18 cellular contexts compared by ENCODE assay signal in the genomic region with DNA sequence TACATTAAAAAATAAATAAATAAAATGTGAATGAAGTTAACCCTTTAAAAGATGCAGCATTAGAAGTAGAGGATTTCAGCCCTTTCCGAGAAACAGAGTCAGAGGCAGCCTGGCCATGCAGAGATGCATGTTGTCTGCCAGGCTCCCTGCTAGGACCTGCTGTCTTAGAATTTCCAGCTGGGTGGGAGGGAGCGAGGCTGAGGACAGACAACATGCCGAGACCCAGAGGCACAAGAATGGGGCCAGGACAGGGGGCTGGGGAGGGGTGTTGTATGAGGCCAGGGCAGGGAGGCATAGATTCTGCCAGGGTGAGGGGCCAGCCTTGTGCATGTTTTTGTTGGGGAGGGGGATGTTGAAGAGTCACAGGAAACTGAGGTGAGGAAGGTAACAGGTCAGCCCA.
A peak's percentile ranks its signal among the peaks of the same experiment; 100 is the strongest.
DNase-seq lines count a peak whose midpoint lies in the region; ATAC-seq and TF ChIP-seq lines count a peak whose summit lies in the region.
"Had no signal": no experiment of that assay in that cellular context is flagged by ENCODE, and none has a peak within 500 bp of the region (broad histone marks: within the 10 kb centered on the region; RNA-seq: fewer than 3 reads in every experiment).

No MANE protein-coding gene starts in this region.

- no peak overlapping the region for H2AFZ ChIP-seq in neuronal stem cell (ENCODE audit: low read length)

- H2AK5ac ChIP-seq in neuronal stem cell (ENCODE audit: low read depth, low read length), result peak overlapping the region; percentile 59

- H2BK5ac ChIP-seq in neuronal stem cell (ENCODE audit: low read length), result no peak overlapping the region

- no peaks in the 10 kb centered on the region for H3K79me1 ChIP-seq in neuronal stem cell (ENCODE audit: low read depth, low read length)

- TF ChIP-seq CTCF in cardiac muscle cell (IDR thresholded peaks at IDR 0.05; ENCODE audit: low read depth, low read length), result no peak
- no peak for TF ChIP-seq CTCF in brain (conservative IDR thresholded peaks at IDR 0.05)
- TF ChIP-seq CTCF in nephron (IDR thresholded peaks at IDR 0.05; ENCODE audit: unreplicated experiment in 3 of 3), result no peak
- no peak for TF ChIP-seq CTCF in adrenal gland (IDR thresholded peaks at IDR 0.05)

- peak overlapping the region in 3 of 5 experiments; percentile 59 to 98 (median 67) for H3K27ac Mint-ChIP-seq in brain
- H3K27ac Mint-ChIP-seq in nephron, result peak overlapping the region in 2 of 3 experiments; percentile 21 to 69
- H3K27ac Mint-ChIP-seq: GM23338, HFFc6 had no signal

- H3K4me1 ChIP-seq in cardiac muscle cell (ENCODE audit: low read depth) (peaks cover 46% of the 10 kb centered on the region), right cardiac atrium (ENCODE audit: control insufficient read depth, insufficient read depth, low read length) (peaks cover 6% of the 10 kb centered on the region), neuronal stem cell (ENCODE audit: control insufficient read depth in 2 of 2, insufficient read depth in 1 of 2, low read depth in 1 of 2, low read length in 2 of 2) (peaks cover 33 to 35% of the 10 kb centered on the region in 2 donors), adrenal gland (replicated peaks in 1 of 2) (no peaks in the 10 kb centered on the region)

- H3K27ac ChIP-seq in cardiac muscle cell (peak overlapping the region; percentile 100), right cardiac atrium (ENCODE audit: low read length) (no peak overlapping the region), neuronal stem cell (replicated peaks; ENCODE audit: low read length) (no peak overlapping the region), adrenal gland (no peak overlapping the region)

- H3K4me3 ChIP-seq in cardiac muscle cell, result no peak overlapping the region
- H3K4me3 ChIP-seq in right cardiac atrium (ENCODE audit: low read length), result no peak overlapping the region
- no peak overlapping the region for H3K4me3 ChIP-seq in neuronal stem cell (ENCODE audit: low read length in 2 of 2)
- no peak overlapping the region for H3K4me3 ChIP-seq in adrenal gland
- H3K4me3 ChIP-seq: GM23338 had no signal

- no peak overlapping the region for H3K9ac ChIP-seq in neuronal stem cell (ENCODE audit: low read depth, low read length, poor library complexity)

- no peak for TF ChIP-seq POLR2A in adrenal gland (IDR thresholded peaks at IDR 0.05)

- H3K14ac ChIP-seq in neuronal stem cell (ENCODE audit: low read length), result no peak overlapping the region

- H3K9me3 ChIP-seq in cardiac muscle cell (ENCODE audit: low read depth) (no peaks in the 10 kb centered on the region), right cardiac atrium (ENCODE audit: control insufficient read depth, low read length) (no peaks in the 10 kb centered on the region), neuronal stem cell (replicated peaks in 1 of 2; ENCODE audit: control insufficient read depth in 2 of 2, insufficient read depth in 1 of 2, low read depth in 1 of 2, low read length in 2 of 2) (peaks cover 0 to 2% of the 10 kb centered on the region in 2 donors), adrenal gland (replicated peaks in 1 of 3) (no peaks in the 10 kb centered on the region)

- peaks cover 75% of the 10 kb centered on the region for H3K4me1 Mint-ChIP-seq in brain
- H3K4me1 Mint-ChIP-seq in nephron, result peaks cover 27% of the 10 kb centered on the region

- H3K18ac ChIP-seq in neuronal stem cell (ENCODE audit: low read length), result peak overlapping the region; percentile 73

- H2BK12ac ChIP-seq in neuronal stem cell (ENCODE audit: low read length), result no peak overlapping the region

- no peak overlapping the region for H4K91ac ChIP-seq in neuronal stem cell (ENCODE audit: low read depth, low read length, poor library complexity)

- H3K4me3 Mint-ChIP-seq in brain, result no peak overlapping the region
- H3K4me3 Mint-ChIP-seq in nephron, result no peak overlapping the region
- H3K4me3 Mint-ChIP-seq: CD4-positive, alpha-beta memory T cell; GM23338; HFFc6 had no signal

- H4K8ac ChIP-seq in neuronal stem cell (ENCODE audit: low read depth, low read length), result no peak overlapping the region

- H3K36me3 Mint-ChIP-seq in brain, result no peaks in the 10 kb centered on the region
- H3K36me3 Mint-ChIP-seq in nephron (ENCODE audit: low read depth), result no peaks in the 10 kb centered on the region
- H3K36me3 Mint-ChIP-seq: CD4-positive, alpha-beta memory T cell had no signal

- DNase-seq in cardiac muscle cell (ENCODE audit: low read depth in 1 of 2, low spot score in 1 of 2) (no peak), right cardiac atrium (no peak), neuronal stem cell (ENCODE audit: low spot score) (no peak), adrenal gland (no peak), NCI-H69 (lab: John Stamatoyannopoulos, UW) (no peak)
- DNase-seq: C1 segment of cervical spinal cord; Calu3; CD4-positive, alpha-beta memory T cell; COR-L47; DMS79 treated with DMSO at 0.1 percent for 48 hours; GF-D8; H7; HFFc6 had no signal

- ATAC-seq in right cardiac atrium (no peak), GM21526 (IDR thresholded peaks at IDR 0.05; ENCODE audit: low FRiP score, unreplicated experiment) (no peak)
- ATAC-seq: GM23338, HCT116 had no signal

- H3K4me2 ChIP-seq in neuronal stem cell (ENCODE audit: insufficient read depth, low read length, poor library complexity, severe bottlenecking), result no peak overlapping the region
- H3K4me2 ChIP-seq: GM23338 had no signal

- no peak overlapping the region for H2BK120ac ChIP-seq in neuronal stem cell (ENCODE audit: low read depth, low read length)

- H3K27me3 Mint-ChIP-seq in brain (peaks cover 4% of the 10 kb centered on the region), nephron (ENCODE audit: low read depth) (peaks cover 14% of the 10 kb centered on the region)

- H2BK15ac ChIP-seq in neuronal stem cell (ENCODE audit: low read length), result peak overlapping the region; percentile 0

- H3K4ac ChIP-seq in neuronal stem cell (ENCODE audit: low read length), result no peak overlapping the region

- H3K23ac ChIP-seq in neuronal stem cell (ENCODE audit: low read depth, low read length, poor library complexity), result no peak overlapping the region

- H3K27me3 ChIP-seq in cardiac muscle cell, result no peaks in the 10 kb centered on the region
- no peaks in the 10 kb centered on the region for H3K27me3 ChIP-seq in right cardiac atrium (ENCODE audit: control insufficient read depth, insufficient read depth)
- H3K27me3 ChIP-seq in neuronal stem cell (ENCODE audit: control insufficient read depth in 3 of 3, insufficient read depth in 3 of 3, low read depth in 1 of 3, low read length in 3 of 3), result peaks cover 0 to 9% (median 0%) of the 10 kb centered on the region in 3 experiments
- H3K27me3 ChIP-seq in adrenal gland, result no peaks in the 10 kb centered on the region

- intact Hi-C loops in right cardiac atrium (cut with DNase I) (no loop called here), adrenal gland (cut with DNase I) (no loop called here)

- no peaks in the 10 kb centered on the region for H3K36me3 ChIP-seq in cardiac muscle cell
- no peaks in the 10 kb centered on the region for H3K36me3 ChIP-seq in neuronal stem cell (replicated peaks in 1 of 2; ENCODE audit: control insufficient read depth in 2 of 2, insufficient read depth in 2 of 2, low read length in 2 of 2)
- no peaks in the 10 kb centered on the region for H3K36me3 ChIP-seq in adrenal gland (replicated peaks in 1 of 2)

- WGBS in right cardiac atrium, result 96% methylated on average over 3 of the region's 3 CpGs
- no CpG with 5 or more reads among the region's 3 CpGs for WGBS in neuronal stem cell (ENCODE audit: extremely low coverage in 2 of 2, insufficient read length in 2 of 2, insufficient replicate concordance in 1 of 2), 2 donors
- 90 to 100% (median 96%) methylated on average over 3 of the region's 3 CpGs for WGBS in adrenal gland, 4 donors

- H3K9me3 Mint-ChIP-seq in brain (peaks cover 0 to 4% (median 0%) of the 10 kb centered on the region in 5 experiments), nephron (no peaks in the 10 kb centered on the region)
- H3K9me3 Mint-ChIP-seq: CD4-positive, alpha-beta memory T cell; GM23338 had no signal
